8 cellular contexts compared by ENCODE assay signal in genomic region chr10:122113161-122113944, GRCh38.
DNase-seq lines count a peak whose midpoint lies in the region; ATAC-seq lines count a peak whose summit lies in the region.

No MANE protein-coding gene starts in this region.

- no peaks in the 10 kb centered on the region for H3K4me1 Mint-ChIP-seq in effector memory CD8-positive, alpha-beta T cell (ENCODE audit: low read depth in 2 of 2)

- H3K4me1 ChIP-seq in esophagus (ENCODE audit: control insufficient read depth in 2 of 2, insufficient read depth in 2 of 2, low read length in 1 of 2), result peaks cover 0 to 7% of the 10 kb centered on the region in 2 donors
- peaks cover 20 to 26% of the 10 kb centered on the region in 2 donors for H3K4me1 ChIP-seq in mucosa of rectum (ENCODE audit: control insufficient read depth in 2 of 2, insufficient read depth in 2 of 2, low read length in 2 of 2)

- DNase-seq in D341Med (ENCODE audit: low spot score) (peak; percentile 49), H7 (peak; percentile 90), SHP77 treated with DMSO at 0.1 percent for 48 hours (lab: John Stamatoyannopoulos, UW) (peak; percentile 23), CD1c-positive myeloid dendritic cell (ENCODE audit: extremely low spot score) (no peak)
- no peak for DNase-seq in effector memory CD8-positive, alpha-beta T cell

- ATAC-seq in effector memory CD8-positive, alpha-beta T cell (replicated peaks), result no peak
- no peak for ATAC-seq in GM21515 (IDR thresholded peaks at IDR 0.05; ENCODE audit: unreplicated experiment)

- H3K4me3 ChIP-seq in H7 (ENCODE audit: insufficient read depth, low read depth, low read length), result peak overlapping the region; percentile 75
- peak overlapping the region; percentile 67 to 68 for H3K4me3 ChIP-seq in esophagus (ENCODE audit: low read depth in 1 of 2, low read length in 2 of 2)
- peak overlapping the region; percentile 80 to 81 for H3K4me3 ChIP-seq in mucosa of rectum (ENCODE audit: low read length in 2 of 2)

- 1 to 3% methylated on average over 77 of the region's 77 CpGs for WGBS in esophagus, 2 donors

- H3K36me3 Mint-ChIP-seq in effector memory CD8-positive, alpha-beta T cell (ENCODE audit: insufficient read depth), result no peaks in the 10 kb centered on the region

- H3K36me3 ChIP-seq in H7 (replicated peaks; ENCODE audit: control insufficient read depth, insufficient read depth, low read length), result no peaks in the 10 kb centered on the region
- no peaks in the 10 kb centered on the region for H3K36me3 ChIP-seq in esophagus (ENCODE audit: control insufficient read depth in 2 of 2, insufficient read depth in 2 of 2, low read length in 1 of 2)
- no peaks in the 10 kb centered on the region for H3K36me3 ChIP-seq in mucosa of rectum (ENCODE audit: control insufficient read depth in 2 of 2, insufficient read depth in 2 of 2, low read length in 2 of 2)

- H3K4me3 Mint-ChIP-seq in effector memory CD8-positive, alpha-beta T cell, result no peak overlapping the region

- H3K9me3 Mint-ChIP-seq in effector memory CD8-positive, alpha-beta T cell, result no peaks in the 10 kb centered on the region

- H3K27ac Mint-ChIP-seq in effector memory CD8-positive, alpha-beta T cell, result no peak overlapping the region

- H3K27ac ChIP-seq in esophagus (ENCODE audit: low read depth in 2 of 2, low read length in 1 of 2) (peak overlapping the region; percentile 95 to 97), mucosa of rectum (ENCODE audit: low read depth in 2 of 2, low read length in 2 of 2) (peak overlapping the region; percentile 91 to 98)

- peaks cover 57 to 71% of the 10 kb centered on the region in 2 donors for H3K27me3 Mint-ChIP-seq in effector memory CD8-positive, alpha-beta T cell

- H3K9ac ChIP-seq in mucosa of rectum (ENCODE audit: low read depth in 1 of 2, low read length in 2 of 2), result peak overlapping the region; percentile 83 to 97

- H3K27me3 ChIP-seq in H7 (ENCODE audit: control insufficient read depth, insufficient read depth, low read length) (no peaks in the 10 kb centered on the region), esophagus (ENCODE audit: control insufficient read depth in 1 of 2, insufficient read depth in 2 of 2, low read length in 2 of 2) (no peaks in the 10 kb centered on the region), mucosa of rectum (ENCODE audit: control insufficient read depth in 2 of 2, insufficient read depth in 2 of 2, low read length in 2 of 2) (no peaks in the 10 kb centered on the region)

- H3K9me3 ChIP-seq in esophagus (ENCODE audit: control insufficient read depth in 2 of 2, insufficient read depth in 1 of 2, low read depth in 1 of 2, low read length in 1 of 2) (no peaks in the 10 kb centered on the region), mucosa of rectum (ENCODE audit: control insufficient read depth in 2 of 2, low read length in 2 of 2) (no peaks in the 10 kb centered on the region)

Comparison
In these comparisons a context has a peak if more than half of its experiments do, and no peak if none do; other contexts are left out.
1. DNase-seq: peak in D341Med (single experiment), H7 (single experiment) and SHP77 treated with DMSO at 0.1 percent for 48 hours (single experiment); none in effector memory CD8-positive, alpha-beta T cell (0 of 3) and CD1c-positive myeloid dendritic cell (single experiment).
2. Peak in every context shown above with its lines, with median percentiles within 50 percentile points of each other: H3K4me3 ChIP-seq.